In the genomic region with DNA sequence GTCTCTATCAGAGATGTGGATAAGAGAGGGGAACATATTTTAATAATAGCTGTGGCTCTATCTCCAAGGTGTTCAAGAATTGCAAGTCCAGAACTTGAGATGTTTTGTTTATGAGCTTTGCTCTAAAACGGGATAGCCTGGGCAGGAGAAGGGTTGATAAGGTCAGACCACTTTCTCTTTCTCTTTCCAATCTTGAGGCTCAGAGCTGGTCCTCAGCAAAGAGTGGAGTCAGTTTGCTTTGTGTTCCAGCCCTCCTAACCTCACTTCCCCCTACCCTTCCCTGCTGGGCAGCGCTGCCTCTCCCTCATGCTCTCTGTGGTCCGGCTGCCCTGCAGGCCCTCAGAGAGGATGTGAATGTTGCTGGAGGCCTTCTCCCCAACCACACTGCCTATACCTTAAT, we compare ENCODE assay signal across 1 cellular context.
TF ChIP-seq lines count a peak whose summit lies in the region.

No MANE protein-coding gene starts in this region.

TF ChIP-seq in GM12878, 131 proteins besides CTCF, POLR2A, EP300 and RAD21:
- TF ChIP-seq, protein P1, sequence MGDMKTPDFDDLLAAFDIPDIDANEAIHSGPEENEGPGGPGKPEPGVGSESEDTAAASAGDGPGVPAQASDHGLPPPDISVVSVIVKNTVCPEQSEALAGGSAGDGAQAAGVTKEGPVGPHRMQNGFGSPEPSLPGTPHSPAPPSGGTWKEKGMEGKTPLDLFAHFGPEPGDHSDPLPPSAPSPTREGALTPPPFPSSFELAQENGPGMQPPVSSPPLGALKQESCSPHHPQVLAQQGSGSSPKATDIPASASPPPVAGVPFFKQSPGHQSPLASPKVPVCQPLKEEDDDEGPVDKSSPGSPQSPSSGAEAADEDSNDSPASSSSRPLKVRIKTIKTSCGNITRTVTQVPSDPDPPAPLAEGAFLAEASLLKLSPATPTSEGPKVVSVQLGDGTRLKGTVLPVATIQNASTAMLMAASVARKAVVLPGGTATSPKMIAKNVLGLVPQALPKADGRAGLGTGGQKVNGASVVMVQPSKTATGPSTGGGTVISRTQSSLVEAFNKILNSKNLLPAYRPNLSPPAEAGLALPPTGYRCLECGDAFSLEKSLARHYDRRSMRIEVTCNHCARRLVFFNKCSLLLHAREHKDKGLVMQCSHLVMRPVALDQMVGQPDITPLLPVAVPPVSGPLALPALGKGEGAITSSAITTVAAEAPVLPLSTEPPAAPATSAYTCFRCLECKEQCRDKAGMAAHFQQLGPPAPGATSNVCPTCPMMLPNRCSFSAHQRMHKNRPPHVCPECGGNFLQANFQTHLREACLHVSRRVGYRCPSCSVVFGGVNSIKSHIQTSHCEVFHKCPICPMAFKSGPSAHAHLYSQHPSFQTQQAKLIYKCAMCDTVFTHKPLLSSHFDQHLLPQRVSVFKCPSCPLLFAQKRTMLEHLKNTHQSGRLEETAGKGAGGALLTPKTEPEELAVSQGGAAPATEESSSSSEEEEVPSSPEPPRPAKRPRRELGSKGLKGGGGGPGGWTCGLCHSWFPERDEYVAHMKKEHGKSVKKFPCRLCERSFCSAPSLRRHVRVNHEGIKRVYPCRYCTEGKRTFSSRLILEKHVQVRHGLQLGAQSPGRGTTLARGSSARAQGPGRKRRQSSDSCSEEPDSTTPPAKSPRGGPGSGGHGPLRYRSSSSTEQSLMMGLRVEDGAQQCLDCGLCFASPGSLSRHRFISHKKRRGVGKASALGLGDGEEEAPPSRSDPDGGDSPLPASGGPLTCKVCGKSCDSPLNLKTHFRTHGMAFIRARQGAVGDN (IDR thresholded peaks at IDR 0.05) = peak; percentile 38; the same call in 1 of the 2 replicates
- TF ChIP-seq KLF5 (IDR thresholded peaks at IDR 0.05; ENCODE audit: partially characterized antibody) (no peak), BRCA1 (IDR thresholded peaks at IDR 0.05; ENCODE audit: low read depth, low read length) (no peak), SP1 (IDR thresholded peaks at IDR 0.05; ENCODE audit: low read depth, low read length) (no peak), PAX5 (IDR thresholded peaks at IDR 0.05; ENCODE audit: borderline replicate concordance, low read depth, low read length) (peak; percentile 20; the same call in 1 of the 2 replicates), SPI1 (IDR thresholded peaks at IDR 0.05; ENCODE audit: borderline replicate concordance, insufficient read depth, low read depth, low read length) (0 out of 2 replicates have a peak, but pooled peaks have one; percentile 7), NR2F1 (conservative IDR thresholded peaks at IDR 0.05) (peak; percentile 53), LARP7 (IDR thresholded peaks at IDR 0.05) (no peak)
- TF ChIP-seq, protein P2, sequence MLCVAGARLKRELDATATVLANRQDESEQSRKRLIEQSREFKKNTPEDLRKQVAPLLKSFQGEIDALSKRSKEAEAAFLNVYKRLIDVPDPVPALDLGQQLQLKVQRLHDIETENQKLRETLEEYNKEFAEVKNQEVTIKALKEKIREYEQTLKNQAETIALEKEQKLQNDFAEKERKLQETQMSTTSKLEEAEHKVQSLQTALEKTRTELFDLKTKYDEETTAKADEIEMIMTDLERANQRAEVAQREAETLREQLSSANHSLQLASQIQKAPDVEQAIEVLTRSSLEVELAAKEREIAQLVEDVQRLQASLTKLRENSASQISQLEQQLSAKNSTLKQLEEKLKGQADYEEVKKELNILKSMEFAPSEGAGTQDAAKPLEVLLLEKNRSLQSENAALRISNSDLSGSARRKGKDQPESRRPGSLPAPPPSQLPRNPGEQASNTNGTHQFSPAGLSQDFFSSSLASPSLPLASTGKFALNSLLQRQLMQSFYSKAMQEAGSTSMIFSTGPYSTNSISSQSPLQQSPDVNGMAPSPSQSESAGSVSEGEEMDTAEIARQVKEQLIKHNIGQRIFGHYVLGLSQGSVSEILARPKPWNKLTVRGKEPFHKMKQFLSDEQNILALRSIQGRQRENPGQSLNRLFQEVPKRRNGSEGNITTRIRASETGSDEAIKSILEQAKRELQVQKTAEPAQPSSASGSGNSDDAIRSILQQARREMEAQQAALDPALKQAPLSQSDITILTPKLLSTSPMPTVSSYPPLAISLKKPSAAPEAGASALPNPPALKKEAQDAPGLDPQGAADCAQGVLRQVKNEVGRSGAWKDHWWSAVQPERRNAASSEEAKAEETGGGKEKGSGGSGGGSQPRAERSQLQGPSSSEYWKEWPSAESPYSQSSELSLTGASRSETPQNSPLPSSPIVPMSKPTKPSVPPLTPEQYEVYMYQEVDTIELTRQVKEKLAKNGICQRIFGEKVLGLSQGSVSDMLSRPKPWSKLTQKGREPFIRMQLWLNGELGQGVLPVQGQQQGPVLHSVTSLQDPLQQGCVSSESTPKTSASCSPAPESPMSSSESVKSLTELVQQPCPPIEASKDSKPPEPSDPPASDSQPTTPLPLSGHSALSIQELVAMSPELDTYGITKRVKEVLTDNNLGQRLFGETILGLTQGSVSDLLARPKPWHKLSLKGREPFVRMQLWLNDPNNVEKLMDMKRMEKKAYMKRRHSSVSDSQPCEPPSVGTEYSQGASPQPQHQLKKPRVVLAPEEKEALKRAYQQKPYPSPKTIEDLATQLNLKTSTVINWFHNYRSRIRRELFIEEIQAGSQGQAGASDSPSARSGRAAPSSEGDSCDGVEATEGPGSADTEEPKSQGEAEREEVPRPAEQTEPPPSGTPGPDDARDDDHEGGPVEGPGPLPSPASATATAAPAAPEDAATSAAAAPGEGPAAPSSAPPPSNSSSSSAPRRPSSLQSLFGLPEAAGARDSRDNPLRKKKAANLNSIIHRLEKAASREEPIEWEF (IDR thresholded peaks at IDR 0.05; ENCODE audit: insufficient replicate concordance, low read depth, low read length) = no peak
- TF ChIP-seq, protein P3, sequence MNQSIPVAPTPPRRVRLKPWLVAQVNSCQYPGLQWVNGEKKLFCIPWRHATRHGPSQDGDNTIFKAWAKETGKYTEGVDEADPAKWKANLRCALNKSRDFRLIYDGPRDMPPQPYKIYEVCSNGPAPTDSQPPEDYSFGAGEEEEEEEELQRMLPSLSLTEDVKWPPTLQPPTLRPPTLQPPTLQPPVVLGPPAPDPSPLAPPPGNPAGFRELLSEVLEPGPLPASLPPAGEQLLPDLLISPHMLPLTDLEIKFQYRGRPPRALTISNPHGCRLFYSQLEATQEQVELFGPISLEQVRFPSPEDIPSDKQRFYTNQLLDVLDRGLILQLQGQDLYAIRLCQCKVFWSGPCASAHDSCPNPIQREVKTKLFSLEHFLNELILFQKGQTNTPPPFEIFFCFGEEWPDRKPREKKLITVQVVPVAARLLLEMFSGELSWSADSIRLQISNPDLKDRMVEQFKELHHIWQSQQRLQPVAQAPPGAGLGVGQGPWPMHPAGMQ (IDR thresholded peaks at IDR 0.05; ENCODE audit: borderline replicate concordance) = no peak
